Comparison of ENCODE assay signal across 18 cellular contexts in the genomic region with DNA sequence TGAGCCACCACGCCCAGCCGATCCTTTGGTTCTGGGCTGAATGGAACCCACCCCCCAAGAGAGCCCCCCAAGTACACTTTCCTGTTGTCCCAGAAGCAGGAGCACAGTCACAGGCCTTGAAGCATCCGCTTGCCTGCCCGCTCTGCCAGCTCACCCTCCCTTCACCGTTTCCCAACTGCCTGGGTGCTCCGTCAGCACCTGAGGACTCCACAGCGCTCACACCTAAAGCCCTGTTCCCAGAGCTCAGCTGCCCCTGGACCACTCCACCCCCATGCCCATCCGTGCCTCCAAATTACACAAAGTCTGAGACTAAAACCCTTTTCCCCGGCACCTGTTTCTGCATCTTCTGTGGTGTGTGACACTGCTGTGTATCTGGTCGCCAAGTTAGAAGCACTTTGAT. TPM values are rescaled to one million over a fixed set of nuclear protein-coding genes. Genes with fewer than 3 reads are reported as not detected.
DNase-seq lines count a peak whose midpoint lies in the region; ATAC-seq and TF ChIP-seq lines count a peak whose summit lies in the region.
"Had no signal": no experiment of that assay in that cellular context is flagged by ENCODE, and none has a peak within 500 bp of the region (broad histone marks: within the 10 kb centered on the region; RNA-seq: fewer than 3 reads in every experiment).

No MANE protein-coding gene starts in this region.

- no peak overlapping the region for H3K27ac ChIP-seq in CD4-positive, CD25-positive, alpha-beta regulatory T cell (ENCODE audit: insufficient read depth, low read length, poor library complexity, severe bottlenecking)
- no peak overlapping the region for H3K27ac ChIP-seq in H9 (ENCODE audit: insufficient read length, low read depth, low read length)
- H3K27ac ChIP-seq in endodermal cell (ENCODE audit: low read depth, low read length), result no peak overlapping the region
- no peak overlapping the region for H3K27ac ChIP-seq in neuronal stem cell (replicated peaks; ENCODE audit: low read length)

- POLR2A ChIA-PET in GM10248 (lab: Yijun Ruan, JAX), result no interaction called here

- H4K5ac ChIP-seq in H9 (ENCODE audit: insufficient read length, low read depth, low read length), result no peak overlapping the region

- H3K14ac ChIP-seq in H9 (ENCODE audit: insufficient read depth, low read length), result no peak overlapping the region
- no peak overlapping the region for H3K14ac ChIP-seq in neuronal stem cell (ENCODE audit: low read length)

- DNase-seq in CD4-positive, CD25-positive, alpha-beta regulatory T cell, result no peak
- DNase-seq in H9, result no peak
- DNase-seq in endodermal cell, result peak; percentile 33
- DNase-seq in neuronal stem cell (ENCODE audit: low spot score), result no peak
- no peak for DNase-seq in SIG-M5 (lab: John Stamatoyannopoulos, UW)
- no peak for DNase-seq in stimulated activated CD4-positive, alpha-beta T cell treated with anti-CD3 and anti-CD28 coated beads, Interleukin-4, amount 100 ng/mL, for 4 hours
- DNase-seq in GM10248 (ENCODE audit: extremely low spot score), result no peak
- DNase-seq: DND-41, GF-D8, GOT3, KG1, NCI-H1092, NCI-H1694 treated with DMSO at 0.1 percent for 48 hours, NCI-H345, NCI-H69, PC-3 had no signal

- H2BK15ac ChIP-seq in H9 (ENCODE audit: low read depth, low read length), result no peak overlapping the region
- no peak overlapping the region for H2BK15ac ChIP-seq in neuronal stem cell (ENCODE audit: low read length)

- no peaks in the 10 kb centered on the region for H3K9me3 ChIP-seq in CD4-positive, CD25-positive, alpha-beta regulatory T cell (ENCODE audit: control insufficient read depth in 2 of 2, low read length in 2 of 2)
- no peaks in the 10 kb centered on the region for H3K9me3 ChIP-seq in H9 (ENCODE audit: control insufficient read depth, low read depth, low read length)
- H3K9me3 ChIP-seq in endodermal cell (ENCODE audit: control insufficient read depth, low read length), result no peaks in the 10 kb centered on the region
- peaks cover 0 to 2% of the 10 kb centered on the region in 2 donors for H3K9me3 ChIP-seq in neuronal stem cell (replicated peaks in 1 of 2; ENCODE audit: control insufficient read depth in 2 of 2, insufficient read depth in 1 of 2, low read depth in 1 of 2, low read length in 2 of 2)

- TF ChIP-seq CTCF in H9 (conservative IDR thresholded peaks at IDR 0.05), result no peak
- no peak for TF ChIP-seq CTCF in endodermal cell (conservative IDR thresholded peaks at IDR 0.05)
- TF ChIP-seq CTCF in GM10248 (IDR thresholded peaks at IDR 0.05; ENCODE audit: control extremely low read depth, extremely low read depth, low read depth, missing control alignments), result no peak

- CTCF ChIA-PET in GM10248 (lab: Yijun Ruan, JAX), result interaction anchor here (2.2 kb wide), 2 partner anchors 11 to 38 kb away, joined by 10 to 11 read pairs; no protein-coding TSS in a partner anchor

- H3K23ac ChIP-seq in H9 (ENCODE audit: insufficient read length, low read depth, low read length) (no peak overlapping the region), neuronal stem cell (ENCODE audit: low read depth, low read length, poor library complexity) (no peak overlapping the region)

- no peak overlapping the region for H4K91ac ChIP-seq in H9 (ENCODE audit: insufficient read length, low read depth, low read length)
- H4K91ac ChIP-seq in neuronal stem cell (ENCODE audit: low read depth, low read length, poor library complexity), result no peak overlapping the region

- no peak overlapping the region for H3K4me3 ChIP-seq in CD4-positive, CD25-positive, alpha-beta regulatory T cell (ENCODE audit: low read depth, low read length)
- H3K4me3 ChIP-seq in endodermal cell (ENCODE audit: low read length), result no peak overlapping the region
- H3K4me3 ChIP-seq in neuronal stem cell (ENCODE audit: low read length in 2 of 2), result no peak overlapping the region

- H3K4me3 Mint-ChIP-seq in CD4-positive, CD25-positive, alpha-beta regulatory T cell, result no peak overlapping the region
- H3K4me3 Mint-ChIP-seq in H9 (no peak overlapping the region), endodermal cell (no peak overlapping the region)
- H3K4me3 Mint-ChIP-seq: B cell; CD8-positive, alpha-beta T cell had no signal

- H2BK5ac ChIP-seq in H9 (ENCODE audit: insufficient read length, low read length) (no peak overlapping the region), neuronal stem cell (ENCODE audit: low read length) (peak overlapping the region; percentile 10)

- no CpG with 5 or more reads among the region's 10 CpGs for WGBS in H9 (ENCODE audit: extremely low coverage, insufficient read length, low lambda C conversion rate)
- WGBS in endodermal cell (ENCODE audit: insufficient coverage in 1 of 2, insufficient read length in 1 of 2), 2 experiments, result 95 to 96% methylated on average over 5 to 10 of the region's 10 CpGs
- WGBS in neuronal stem cell (ENCODE audit: extremely low coverage in 2 of 2, insufficient read length in 2 of 2, insufficient replicate concordance in 1 of 2), 2 donors, result no CpG with 5 or more reads among the region's 10 CpGs

- H3K27ac Mint-ChIP-seq in CD4-positive, CD25-positive, alpha-beta regulatory T cell, result peak overlapping the region in 2 of 3 donors; percentile 32 to 62
- H3K27ac Mint-ChIP-seq in H9, result peak overlapping the region; percentile 19 to 89 (median 81); a peak in 4 of 7 replicates
- peak overlapping the region; percentile 3 for H3K27ac Mint-ChIP-seq in endodermal cell
- H3K27ac Mint-ChIP-seq: CD8-positive, alpha-beta T cell had no signal

- no peak overlapping the region for H2AK5ac ChIP-seq in H9 (ENCODE audit: insufficient read length, low read length)
- H2AK5ac ChIP-seq in neuronal stem cell (ENCODE audit: low read depth, low read length), result peak overlapping the region; percentile 41

- H3K79me1 ChIP-seq in H9 (ENCODE audit: insufficient read depth, low read depth, low read length, poor library complexity, severe bottlenecking) (no peaks in the 10 kb centered on the region), neuronal stem cell (ENCODE audit: low read depth, low read length) (no peaks in the 10 kb centered on the region)

- no peak overlapping the region for H3K56ac ChIP-seq in H9 (ENCODE audit: insufficient read length, low read depth, low read length)

- no peaks in the 10 kb centered on the region for H3K23me2 ChIP-seq in H9 (ENCODE audit: insufficient read length, low read depth, low read length, poor library complexity, severe bottlenecking)

- no peak overlapping the region for H2BK20ac ChIP-seq in H9 (ENCODE audit: low read depth, low read length, poor library complexity, severe bottlenecking)

- H3K27me3 ChIP-seq in CD4-positive, CD25-positive, alpha-beta regulatory T cell (ENCODE audit: control insufficient read depth, insufficient read depth, low read length), result no peaks in the 10 kb centered on the region
- no peaks in the 10 kb centered on the region for H3K27me3 ChIP-seq in H9 (ENCODE audit: insufficient read depth, low read length)
- H3K27me3 ChIP-seq in endodermal cell (ENCODE audit: control insufficient read depth, insufficient read depth, low read length, poor library complexity, severe bottlenecking), result no peaks in the 10 kb centered on the region
- H3K27me3 ChIP-seq in neuronal stem cell (ENCODE audit: control insufficient read depth in 3 of 3, insufficient read depth in 3 of 3, low read depth in 1 of 3, low read length in 3 of 3), result no peaks in the 10 kb centered on the region

- no peaks in the 10 kb centered on the region for H3K27me3 Mint-ChIP-seq in CD4-positive, CD25-positive, alpha-beta regulatory T cell
- H3K27me3 Mint-ChIP-seq in H9 (ENCODE audit: low read depth), result no peaks in the 10 kb centered on the region; the same call in 1 of the 2 replicates
- no peaks in the 10 kb centered on the region for H3K27me3 Mint-ChIP-seq in endodermal cell (ENCODE audit: insufficient read depth)
- H3K27me3 Mint-ChIP-seq: B cell had no signal

- H2AFZ ChIP-seq in H9 (ENCODE audit: low read length) (no peak overlapping the region), neuronal stem cell (ENCODE audit: low read length) (no peak overlapping the region)

- H2BK120ac ChIP-seq in H9 (ENCODE audit: low read depth, low read length, poor library complexity, severe bottlenecking) (no peak overlapping the region), neuronal stem cell (ENCODE audit: low read depth, low read length) (no peak overlapping the region)

- no peaks in the 10 kb centered on the region for H3K4me1 ChIP-seq in CD4-positive, CD25-positive, alpha-beta regulatory T cell (ENCODE audit: control insufficient read depth, insufficient read depth, low read length, poor library complexity, severe bottlenecking)
- H3K4me1 ChIP-seq in H9 (ENCODE audit: insufficient read depth, low read length), result no peaks in the 10 kb centered on the region
- H3K4me1 ChIP-seq in endodermal cell (ENCODE audit: control insufficient read depth, insufficient read depth, low read length), result peaks cover 8% of the 10 kb centered on the region
- H3K4me1 ChIP-seq in neuronal stem cell (ENCODE audit: control insufficient read depth in 2 of 2, insufficient read depth in 1 of 2, low read depth in 1 of 2, low read length in 2 of 2), result no peaks in the 10 kb centered on the region

- H3K4me1 Mint-ChIP-seq in CD4-positive, CD25-positive, alpha-beta regulatory T cell, result peaks cover 0 to 2% (median 0%) of the 10 kb centered on the region in 4 donors
- H3K4me1 Mint-ChIP-seq in H9 (peaks cover 5 to 8% of the 10 kb centered on the region in 2 experiments; a peak in 2 of 4 replicates), endodermal cell (peaks cover 3% of the 10 kb centered on the region)
- H3K4me1 Mint-ChIP-seq: B cell had no signal

- no peak overlapping the region for H3K4me2 ChIP-seq in H9 (ENCODE audit: insufficient read depth, insufficient read length, low read length)
- no peak overlapping the region for H3K4me2 ChIP-seq in neuronal stem cell (ENCODE audit: insufficient read depth, low read length, poor library complexity, severe bottlenecking)

- H4K20me1 ChIP-seq in H9 (ENCODE audit: control insufficient read depth, insufficient read depth, insufficient read length), result no peaks in the 10 kb centered on the region

- no peak overlapping the region for H3K9ac ChIP-seq in H9 (ENCODE audit: extremely low read depth, insufficient read length, low read length)
- H3K9ac ChIP-seq in endodermal cell (ENCODE audit: extremely low read depth, low read length, poor library complexity, severe bottlenecking), result no peak overlapping the region
- no peak overlapping the region for H3K9ac ChIP-seq in neuronal stem cell (ENCODE audit: low read depth, low read length, poor library complexity)

- no peak overlapping the region for H2BK12ac ChIP-seq in H9 (ENCODE audit: insufficient read length, low read depth, low read length)
- no peak overlapping the region for H2BK12ac ChIP-seq in neuronal stem cell (ENCODE audit: low read length)

- no peak overlapping the region for H3K18ac ChIP-seq in H9 (ENCODE audit: insufficient read length, low read depth, low read length)
- H3K18ac ChIP-seq in neuronal stem cell (ENCODE audit: low read length), result peak overlapping the region; percentile 63

- H4K8ac ChIP-seq in H9 (replicated peaks; ENCODE audit: insufficient read length, low read depth, low read length) (no peak overlapping the region), neuronal stem cell (ENCODE audit: low read depth, low read length) (peak overlapping the region; percentile 88)

- ATAC-seq in CD4-positive, CD25-positive, alpha-beta regulatory T cell (ENCODE audit: low read depth in 2 of 2), result no peak
- ATAC-seq: CD8-positive, alpha-beta T cell; PC-3 had no signal

- no peak overlapping the region for H3T11ph ChIP-seq in H9 (ENCODE audit: low read length)

- peaks cover 25% of the 10 kb centered on the region for H3K36me3 Mint-ChIP-seq in CD4-positive, CD25-positive, alpha-beta regulatory T cell
- peaks cover 10 to 36% (median 17%) of the 10 kb centered on the region in 3 experiments for H3K36me3 Mint-ChIP-seq in H9 (ENCODE audit: insufficient read depth in 1 of 3, low read depth in 3 of 3)
- peaks cover 46% of the 10 kb centered on the region for H3K36me3 Mint-ChIP-seq in endodermal cell (ENCODE audit: low read depth)

- H3K4ac ChIP-seq in H9 (ENCODE audit: low read depth, low read length) (no peak overlapping the region), neuronal stem cell (ENCODE audit: low read length) (no peak overlapping the region)

- peaks cover 0 to 1% (median 0%) of the 10 kb centered on the region in 7 donors for H3K9me3 Mint-ChIP-seq in CD4-positive, CD25-positive, alpha-beta regulatory T cell
- no peaks in the 10 kb centered on the region for H3K9me3 Mint-ChIP-seq in H9
- no peaks in the 10 kb centered on the region for H3K9me3 Mint-ChIP-seq in endodermal cell
- H3K9me3 Mint-ChIP-seq: CD8-positive, alpha-beta T cell had no signal

- peaks cover 6% of the 10 kb centered on the region for H3K36me3 ChIP-seq in CD4-positive, CD25-positive, alpha-beta regulatory T cell (ENCODE audit: control insufficient read depth, insufficient read depth, low read length)
- H3K36me3 ChIP-seq in endodermal cell (ENCODE audit: control insufficient read depth, insufficient read depth, low read length) (peaks cover 20% of the 10 kb centered on the region), neuronal stem cell (replicated peaks in 1 of 2; ENCODE audit: control insufficient read depth in 2 of 2, insufficient read depth in 2 of 2, low read length in 2 of 2) (peaks cover 13 to 32% of the 10 kb centered on the region in 2 donors)

- H3K79me2 ChIP-seq in H9 (ENCODE audit: insufficient read depth, low read length), result no peaks in the 10 kb centered on the region

RNA-seq across cellular contexts. Expression of gene TRAF3, which starts 44.3 kb away (rescaled TPM):
- 71.2 TPM for total RNA-seq in CD4-positive, CD25-positive, alpha-beta regulatory T cell
- polyA plus RNA-seq in CD4-positive, CD25-positive, alpha-beta regulatory T cell, result 10 to 100 TPM; 17.7 to 26.9 (median 20.4) TPM
- total RNA-seq in H9 (2021) (9.6 TPM in 2 replicates), endodermal cell (10 to 100 TPM; 16.7 to 23.8 TPM)
- 17.5 TPM for polyA plus RNA-seq in endodermal cell (2013, experiment 1 of 2)
- polyA plus RNA-seq in endodermal cell (2013, experiment 2 of 2), result 18.9 TPM
- 16.4 TPM for polyA plus RNA-seq in neuronal stem cell (2013, experiment 1 of 2)
- polyA plus RNA-seq in neuronal stem cell (2013, experiment 2 of 2), result 16.2 TPM

Comparison
In these comparisons a context has a peak if more than half of its experiments do, and no peak if none do; other contexts are left out.
1. H3K27ac Mint-ChIP-seq: peak in every context shown above with its lines; median percentile 81 in H9; 47 in CD4-positive, CD25-positive, alpha-beta regulatory T cell; 3 in endodermal cell.